ENCODE assay signal across 8 cellular contexts in genomic region chr10:89836840-89837172, GRCh38.
DNase-seq lines count a peak whose midpoint lies in the region; ATAC-seq and TF ChIP-seq lines count a peak whose summit lies in the region.

No MANE protein-coding gene starts in this region.

- DNase-seq in activated CD8-positive, alpha-beta memory T cell treated with anti-CD3 and anti-CD28 coated beads, Interleukin-2, amount 10 ng/mL, durations not matched to agents 7 days and 5 days: no peak
- no peak for DNase-seq in activated CD8-positive, alpha-beta memory T cell treated with anti-CD3 and anti-CD28 coated beads, Interleukin-2, amount 50 U/mL, for 4 hours
- no peak for DNase-seq in central memory CD8-positive, alpha-beta T cell (ENCODE audit: low spot score in 2 of 2)
- DNase-seq in transverse colon: no peak
- no peak for DNase-seq in endodermal cell
- no peak for DNase-seq in DMS79 treated with DMSO at 0.1 percent for 48 hours (lab: John Stamatoyannopoulos, UW)

- H3K9me3 Mint-ChIP-seq in activated CD8-positive, alpha-beta memory T cell treated with anti-CD3 and anti-CD28 coated beads, Interleukin-2, amount 10 ng/mL, durations not matched to agents 7 days and 5 days (ENCODE audit: low read depth): no peaks in the 10 kb centered on the region
- H3K9me3 Mint-ChIP-seq in central memory CD8-positive, alpha-beta T cell: no peaks in the 10 kb centered on the region
- peaks cover 6% of the 10 kb centered on the region for H3K9me3 Mint-ChIP-seq in endodermal cell

- H3K36me3 ChIP-seq in mucosa of rectum (ENCODE audit: control insufficient read depth in 2 of 2, insufficient read depth in 2 of 2, low read length in 2 of 2): no peaks in the 10 kb centered on the region
- no peaks in the 10 kb centered on the region for H3K36me3 ChIP-seq in transverse colon
- H3K36me3 ChIP-seq in endodermal cell (ENCODE audit: control insufficient read depth, insufficient read depth, low read length): no peaks in the 10 kb centered on the region

- peaks cover 5% of the 10 kb centered on the region for H3K4me1 Mint-ChIP-seq in activated CD8-positive, alpha-beta memory T cell treated with anti-CD3 and anti-CD28 coated beads, Interleukin-2, amount 10 ng/mL, durations not matched to agents 7 days and 5 days
- H3K4me1 Mint-ChIP-seq in central memory CD8-positive, alpha-beta T cell: peaks cover 14% of the 10 kb centered on the region
- no peaks in the 10 kb centered on the region for H3K4me1 Mint-ChIP-seq in endodermal cell

- H3K27me3 Mint-ChIP-seq in activated CD8-positive, alpha-beta memory T cell treated with anti-CD3 and anti-CD28 coated beads, Interleukin-2, amount 10 ng/mL, durations not matched to agents 7 days and 5 days: peaks cover 38% of the 10 kb centered on the region
- peaks cover 42% of the 10 kb centered on the region for H3K27me3 Mint-ChIP-seq in central memory CD8-positive, alpha-beta T cell
- H3K27me3 Mint-ChIP-seq in endodermal cell (ENCODE audit: insufficient read depth): no peaks in the 10 kb centered on the region

- peak overlapping the region; percentile 72 to 76 for H3K9ac ChIP-seq in mucosa of rectum (ENCODE audit: low read depth in 1 of 2, low read length in 2 of 2)
- no peak overlapping the region for H3K9ac ChIP-seq in endodermal cell (ENCODE audit: extremely low read depth, low read length, poor library complexity, severe bottlenecking)

- TF ChIP-seq CTCF in transverse colon (IDR thresholded peaks at IDR 0.05) (no peak), endodermal cell (conservative IDR thresholded peaks at IDR 0.05) (no peak)

- H3K27ac Mint-ChIP-seq in activated CD8-positive, alpha-beta memory T cell treated with anti-CD3 and anti-CD28 coated beads, Interleukin-2, amount 10 ng/mL, durations not matched to agents 7 days and 5 days: peak overlapping the region; percentile 46
- peak overlapping the region; percentile 74 for H3K27ac Mint-ChIP-seq in central memory CD8-positive, alpha-beta T cell (ENCODE audit: low read depth)
- no peak overlapping the region for H3K27ac Mint-ChIP-seq in endodermal cell

- H3K27me3 ChIP-seq in mucosa of rectum (ENCODE audit: control insufficient read depth in 2 of 2, insufficient read depth in 2 of 2, low read length in 2 of 2) (no peaks in the 10 kb centered on the region), transverse colon (peaks cover 4% of the 10 kb centered on the region), endodermal cell (ENCODE audit: control insufficient read depth, insufficient read depth, low read length, poor library complexity, severe bottlenecking) (no peaks in the 10 kb centered on the region)

- no peak for TF ChIP-seq POLR2A in transverse colon (IDR thresholded peaks at IDR 0.05)

- H3K4me1 ChIP-seq in mucosa of rectum (ENCODE audit: control insufficient read depth in 2 of 2, insufficient read depth in 2 of 2, low read length in 2 of 2) (peaks cover 3 to 5% of the 10 kb centered on the region in 2 donors), transverse colon (peaks cover 0 to 12% (median 4%) of the 10 kb centered on the region in 4 donors), endodermal cell (ENCODE audit: control insufficient read depth, insufficient read depth, low read length) (no peaks in the 10 kb centered on the region)

- in situ Hi-C loops in transverse colon (cut with MboI; ENCODE audit: low pct_ligation_motif_present in 1 of 4, low pct_unique_long_range_greater_than_20kb in 1 of 4, low sequenced_read_pairs in 3 of 4): no loop called here

- H3K4me3 ChIP-seq in mucosa of rectum (ENCODE audit: low read length in 2 of 2): peak overlapping the region; percentile 66 to 79
- H3K4me3 ChIP-seq in transverse colon: peak overlapping the region; percentile 21 to 78 (median 57)
- H3K4me3 ChIP-seq in endodermal cell (ENCODE audit: low read length): no peak overlapping the region

- WGBS in transverse colon (ENCODE audit: low coverage in 1 of 2), 2 donors: 37% methylated on average over 13 of the region's 13 CpGs
- 95% methylated on average over 13 of the region's 13 CpGs; no CpG with 5 or more reads in 1 of the 2 experiments for WGBS in endodermal cell (ENCODE audit: insufficient coverage in 1 of 2, insufficient read length in 1 of 2), 2 experiments

- intact Hi-C loops in transverse colon (cut with DNase I; ENCODE audit: low total_unique reads): no loop called here

- H3K4me3 Mint-ChIP-seq in activated CD8-positive, alpha-beta memory T cell treated with anti-CD3 and anti-CD28 coated beads, Interleukin-2, amount 10 ng/mL, durations not matched to agents 7 days and 5 days: peak overlapping the region; percentile 71
- peak overlapping the region; percentile 80 for H3K4me3 Mint-ChIP-seq in central memory CD8-positive, alpha-beta T cell
- H3K4me3 Mint-ChIP-seq in endodermal cell: no peak overlapping the region

- CTCF ChIA-PET in activated CD8-positive, alpha-beta memory T cell treated with anti-CD3 and anti-CD28 coated beads, Interleukin-2, amount 10 ng/mL, durations not matched to agents 7 days and 5 days (lab: Charles Lee): interaction anchor here (1.1 to 1.3 kb wide), 2 partner anchors 11 to 41 kb away, joined by 3 read pairs; no protein-coding TSS in a partner anchor

- H3K27ac ChIP-seq in mucosa of rectum (ENCODE audit: low read depth in 2 of 2, low read length in 2 of 2) (peak overlapping the region; percentile 38 to 56), transverse colon (peak overlapping the region in 3 of 4 donors; percentile 4 to 74 (median 67)), endodermal cell (ENCODE audit: low read depth, low read length) (no peak overlapping the region)

- H3K36me3 Mint-ChIP-seq in activated CD8-positive, alpha-beta memory T cell treated with anti-CD3 and anti-CD28 coated beads, Interleukin-2, amount 10 ng/mL, durations not matched to agents 7 days and 5 days: no peaks in the 10 kb centered on the region
- peaks cover 2% of the 10 kb centered on the region for H3K36me3 Mint-ChIP-seq in central memory CD8-positive, alpha-beta T cell (ENCODE audit: insufficient read depth)
- H3K36me3 Mint-ChIP-seq in endodermal cell (ENCODE audit: low read depth): no peaks in the 10 kb centered on the region

- no peak for TF ChIP-seq EP300 in transverse colon (IDR thresholded peaks at IDR 0.05; ENCODE audit: low read depth)

- no peak for ATAC-seq in activated CD8-positive, alpha-beta memory T cell treated with anti-CD3 and anti-CD28 coated beads, Interleukin-2, amount 10 ng/mL, durations not matched to agents 7 days and 5 days
- no peak for ATAC-seq in central memory CD8-positive, alpha-beta T cell (replicated peaks; ENCODE audit: extremely low read depth, poor library complexity, severe bottlenecking)
- ATAC-seq in GM18498 (IDR thresholded peaks at IDR 0.05; ENCODE audit: unreplicated experiment): no peak

- H3K9me3 ChIP-seq in mucosa of rectum (ENCODE audit: control insufficient read depth in 2 of 2, low read length in 2 of 2) (no peaks in the 10 kb centered on the region), transverse colon (no peaks in the 10 kb centered on the region), endodermal cell (ENCODE audit: control insufficient read depth, low read length) (no peaks in the 10 kb centered on the region)
